Comparison of ENCODE assay signal across 11 cellular contexts in genomic region chrX:129577473-129577872, GRCh38. TPM values are rescaled to one million over a fixed set of nuclear protein-coding genes. Genes with fewer than 3 reads are reported as not detected.
DNase-seq lines count a peak whose midpoint lies in the region; ATAC-seq lines count a peak whose summit lies in the region.
"Had no signal": no experiment of that assay in that cellular context is flagged by ENCODE, and none has a peak within 500 bp of the region (broad histone marks: within the 10 kb centered on the region; RNA-seq: fewer than 3 reads in every experiment).

No MANE protein-coding gene starts in this region.

- H3K27me3 ChIP-seq in right cardiac atrium (ENCODE audit: control insufficient read depth, insufficient read depth): no peaks in the 10 kb centered on the region
- H3K27me3 ChIP-seq: esophagus squamous epithelium had no signal

- intact Hi-C loops in right cardiac atrium (cut with DNase I): no loop called here

- no peaks in the 10 kb centered on the region for H3K9me3 ChIP-seq in right cardiac atrium (ENCODE audit: control insufficient read depth, low read length)
- H3K9me3 ChIP-seq: esophagus squamous epithelium had no signal

- WGBS in right cardiac atrium: 43% methylated on average over 5 of the region's 5 CpGs

- no peaks in the 10 kb centered on the region for H3K4me1 ChIP-seq in right cardiac atrium (ENCODE audit: control insufficient read depth, insufficient read depth, low read length)
- H3K4me1 ChIP-seq: esophagus squamous epithelium had no signal

- DNase-seq in H4 (ENCODE audit: low spot score) (peak; percentile 10), amniotic stem cell (lab: John Stamatoyannopoulos, UW) (peak; percentile 72), right cardiac atrium (peak in 1 of 3 donors; percentile 55), smooth muscle cell of the brain vasculature (ENCODE audit: low read depth, low spot score) (peak; percentile 36), T1000 (lab: John Stamatoyannopoulos, UW) (no peak)
- DNase-seq in effector CD8-positive, alpha-beta T cell (lab: John Stamatoyannopoulos, UW): no peak
- DNase-seq: activated naive CD4-positive, alpha-beta T cell treated with anti-CD3 and anti-CD28 coated beads for 36 hours; esophagus squamous epithelium; Karpas-422; NK-92 treated with Interleukin-12 subunit alpha and Interleukin-12 subunit beta, amount 100 ng/mL, for 24 hours had no signal

- H3K27ac ChIP-seq in right cardiac atrium (ENCODE audit: low read length): no peak overlapping the region
- H3K27ac ChIP-seq: esophagus squamous epithelium had no signal

- peak; percentile 81 to 90 for ATAC-seq in right cardiac atrium
- no peak for ATAC-seq in HG03095 (IDR thresholded peaks at IDR 0.05; ENCODE audit: unreplicated experiment)

- no peak overlapping the region for H3K4me3 ChIP-seq in right cardiac atrium (ENCODE audit: low read length)
- H3K4me3 ChIP-seq: esophagus squamous epithelium had no signal

RNA-seq across cellular contexts. Expression of gene OCRL, which starts 37.4 kb away (rescaled TPM):
- total RNA-seq in H4 (2014; rRNA removed; shearing (Covaris generic)): 17.7 and 18.5 TPM in 2 replicates
- 10 to 100 TPM; 13.0 to 14.3 (median 13.3) TPM for total RNA-seq in right cardiac atrium
- polyA plus RNA-seq in right cardiac atrium: 7.0 TPM

RNA-seq across cellular contexts. Expression of gene SMARCA1, which starts 54.2 kb away (rescaled TPM):
- 40.3 and 48.5 TPM in 2 replicates for total RNA-seq in H4 (2014; rRNA removed; shearing (Covaris generic))
- 10 to 100 TPM; 35.6 to 41.5 (median 39.6) TPM for total RNA-seq in right cardiac atrium
- polyA plus RNA-seq in right cardiac atrium: 20.0 TPM

Comparison
In these comparisons a context has a peak if more than half of its experiments do, and no peak if none do; other contexts are left out.
1. DNase-seq: peak in H4 (single experiment), amniotic stem cell (single experiment) and smooth muscle cell of the brain vasculature (single experiment); none in effector CD8-positive, alpha-beta T cell (single experiment) and T1000 (single experiment).